ENCODE assay signal across 12 cellular contexts in the genomic region with DNA sequence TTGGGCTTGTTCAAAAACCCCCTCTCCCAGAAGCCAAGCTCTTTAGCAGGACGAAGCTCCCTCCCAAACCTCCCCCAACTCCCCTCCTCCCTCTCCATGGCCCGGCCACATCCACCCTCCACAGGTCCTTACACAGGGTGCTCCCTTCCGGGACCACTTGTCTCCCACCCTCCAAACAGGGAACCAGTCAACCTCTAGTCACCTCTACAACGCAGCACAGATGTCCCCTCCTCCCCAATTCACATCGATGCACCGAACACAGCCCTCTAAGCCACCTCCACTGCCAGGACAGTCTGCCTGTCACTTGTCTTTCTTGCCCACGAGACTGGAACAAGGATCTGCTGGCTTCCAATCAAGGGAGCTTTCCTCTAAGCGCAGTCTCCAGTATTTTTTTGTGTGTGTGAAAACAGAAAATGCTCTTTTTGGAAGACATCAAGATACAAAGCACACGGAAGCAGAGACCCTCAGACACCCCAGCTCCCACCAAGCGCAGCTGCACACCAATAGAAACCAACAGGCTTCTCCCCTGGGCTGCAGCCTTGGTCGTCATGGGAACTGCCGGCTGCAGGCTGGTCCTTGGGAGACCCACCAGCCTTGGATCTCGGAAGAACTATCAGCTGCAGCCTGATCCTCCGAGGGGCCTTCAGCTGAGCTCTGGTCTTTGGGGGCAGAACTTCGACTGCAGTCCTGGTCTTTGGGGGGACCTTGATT. TPM values are rescaled to one million over a fixed set of nuclear protein-coding genes. Genes with fewer than 3 reads are reported as not detected.
A peak's percentile ranks its signal among the peaks of the same experiment; 100 is the strongest.
DNase-seq lines count a peak whose midpoint lies in the region; ATAC-seq and TF ChIP-seq lines count a peak whose summit lies in the region.
"Had no signal": no experiment of that assay in that cellular context is flagged by ENCODE, and none has a peak within 500 bp of the region (broad histone marks: within the 10 kb centered on the region; RNA-seq: fewer than 3 reads in every experiment).

No MANE protein-coding gene starts in this region.

- H3K9me3 ChIP-seq in KOPT-K1 (ENCODE audit: insufficient read depth, low read length, poor library complexity, severe bottlenecking) (no peaks in the 10 kb centered on the region), neural progenitor cell (ENCODE audit: low read depth) (no peaks in the 10 kb centered on the region), testis (no peaks in the 10 kb centered on the region)

- peaks cover 9% of the 10 kb centered on the region for H4K20me1 ChIP-seq in neural progenitor cell (ENCODE audit: low read depth)

- H3K4me2 ChIP-seq in neural progenitor cell: no peak overlapping the region
- H3K4me2 ChIP-seq: hepatocyte had no signal

- H3K4me3 Mint-ChIP-seq in neural progenitor cell: peak overlapping the region; percentile 2
- H3K4me3 Mint-ChIP-seq: activated CD4-positive, alpha-beta memory T cell treated with anti-CD3 and anti-CD28 coated beads for 36 hours; central memory CD8-positive, alpha-beta T cell had no signal

- TF ChIP-seq CTCF in neural progenitor cell (IDR thresholded peaks at IDR 0.05) (no peak), testis (IDR thresholded peaks at IDR 0.05) (no peak)

- H3K36me3 ChIP-seq in KOPT-K1 (ENCODE audit: insufficient read depth, low read length) (no peaks in the 10 kb centered on the region), neural progenitor cell (no peaks in the 10 kb centered on the region), testis (ENCODE audit: low read depth, missing control alignments) (no peaks in the 10 kb centered on the region)

- DNase-seq in DMS 273 (lab: John Stamatoyannopoulos, UW; ENCODE audit: unreplicated experiment) (peak; percentile 48), DMS 273 treated with DMSO at 0.1 percent for 48 hours (lab: John Stamatoyannopoulos, UW) (no peak), neural progenitor cell (ENCODE audit: low spot score) (no peak), NCI-H526 treated with DMSO at 0.1 percent for 48 hours (lab: John Stamatoyannopoulos, UW) (no peak), activated T-cell treated with anti-CD3 and anti-CD28 coated beads for 4 hours (no peak), testis (no peak)

- no peak overlapping the region for H3K9ac ChIP-seq in neural progenitor cell

- H3K79me2 ChIP-seq in neural progenitor cell (ENCODE audit: low read depth): no peaks in the 10 kb centered on the region
- H3K79me2 ChIP-seq: hepatocyte had no signal

- no peak for TF ChIP-seq POLR2A in testis (IDR thresholded peaks at IDR 0.05)

- H3K27me3 ChIP-seq in neural progenitor cell (no peaks in the 10 kb centered on the region), testis (no peaks in the 10 kb centered on the region)
- H3K27me3 ChIP-seq: hepatocyte had no signal

- H2AFZ ChIP-seq in neural progenitor cell (replicated peaks): no peak overlapping the region
- H2AFZ ChIP-seq: hepatocyte had no signal

- no peaks in the 10 kb centered on the region for H3K9me3 Mint-ChIP-seq in neural progenitor cell
- H3K9me3 Mint-ChIP-seq: activated CD4-positive, alpha-beta memory T cell treated with anti-CD3 and anti-CD28 coated beads for 36 hours; central memory CD8-positive, alpha-beta T cell had no signal

- peak; percentile 19 for ATAC-seq in HG02610 (IDR thresholded peaks at IDR 0.05; ENCODE audit: unreplicated experiment)

- H3K4me1 Mint-ChIP-seq in neural progenitor cell: peaks cover 93% of the 10 kb centered on the region

- intact Hi-C loops in testis (cut with DNase I; ENCODE audit: low total_unique reads): no loop called here

- peaks cover 19% of the 10 kb centered on the region for H3F3A ChIP-seq in neural progenitor cell (ENCODE audit: low read depth)

- peak overlapping the region; percentile 88 for H3K27ac ChIP-seq in KOPT-K1 (ENCODE audit: low read depth, low read length, poor library complexity, severe bottlenecking)
- H3K27ac ChIP-seq in neural progenitor cell: no peak overlapping the region
- no peak overlapping the region for H3K27ac ChIP-seq in testis
- H3K27ac ChIP-seq: 22Rv1, hepatocyte had no signal

- H3K4me1 ChIP-seq in neural progenitor cell (peaks cover 54% of the 10 kb centered on the region), testis (peaks cover 10% of the 10 kb centered on the region)

- H3K4me3 ChIP-seq in neural progenitor cell: no peak overlapping the region
- H3K4me3 ChIP-seq in testis: no peak overlapping the region
- H3K4me3 ChIP-seq: hepatocyte had no signal

- 71 to 72% methylated on average over 10 to 15 of the region's 15 CpGs for WGBS in testis, 2 donors

- H3K27ac Mint-ChIP-seq in neural progenitor cell: peak overlapping the region; percentile 11
- H3K27ac Mint-ChIP-seq: activated CD4-positive, alpha-beta memory T cell treated with anti-CD3 and anti-CD28 coated beads for 36 hours had no signal

- H3K27me3 Mint-ChIP-seq in neural progenitor cell (ENCODE audit: insufficient read depth, low read depth): peaks cover 9% of the 10 kb centered on the region
- H3K27me3 Mint-ChIP-seq: activated CD4-positive, alpha-beta memory T cell treated with anti-CD3 and anti-CD28 coated beads for 36 hours; central memory CD8-positive, alpha-beta T cell had no signal

- H3K36me3 Mint-ChIP-seq in neural progenitor cell: no peaks in the 10 kb centered on the region
- H3K36me3 Mint-ChIP-seq: activated CD4-positive, alpha-beta memory T cell treated with anti-CD3 and anti-CD28 coated beads for 36 hours had no signal

RNA-seq across cellular contexts. Expression of a gene that starts 26.5 kb away (rescaled TPM):
- total RNA-seq in neural progenitor cell (ENCODE audit: low replicate concordance) (8.9 and 19.7 TPM in 2 replicates), testis (10 to 100 TPM; 74.3 to 89.4 TPM)
- 32.9 TPM for polyA plus RNA-seq in testis (ENCODE audit: insufficient read depth, low read depth, low replicate concordance)
